ENCODE assay signal across 1 cellular context in the genomic region with DNA sequence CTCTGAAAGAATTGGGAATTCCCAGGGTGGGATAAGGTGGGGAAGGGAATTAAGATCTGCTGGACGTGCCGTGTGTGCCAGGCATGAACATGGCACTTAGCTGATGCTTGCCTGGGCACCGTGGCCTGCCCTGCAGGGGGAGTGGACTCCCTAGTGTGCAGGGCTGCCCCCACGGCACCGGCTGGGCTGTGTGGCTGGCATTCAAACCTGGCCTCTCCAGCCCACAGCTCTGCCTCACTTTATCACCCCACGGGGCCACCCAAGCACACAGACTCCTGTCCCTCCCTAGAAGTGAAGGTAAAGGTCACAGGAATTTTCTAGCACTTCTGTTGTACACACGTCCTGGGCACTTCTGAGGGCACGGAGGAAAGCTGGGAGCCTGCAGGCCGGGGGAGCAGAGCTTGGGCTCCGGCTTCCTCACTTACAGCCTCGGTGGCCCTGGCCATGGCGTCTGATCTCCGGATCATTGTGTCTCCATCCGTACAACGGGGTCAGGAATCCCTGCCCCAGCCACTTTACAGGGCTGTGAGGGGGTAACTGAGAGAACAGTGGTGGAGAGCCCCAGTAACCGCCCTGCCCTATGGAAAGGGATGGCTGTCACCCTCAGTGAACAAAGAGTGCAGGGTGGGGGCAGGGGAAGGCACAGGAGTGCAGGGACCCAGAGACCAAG.
TF ChIP-seq lines count a peak whose summit lies in the region.

No MANE protein-coding gene starts in this region.

TF ChIP-seq in GM23338, 12 proteins besides CTCF, POLR2A, EP300 and RAD21:
- TF ChIP-seq, protein P1, sequence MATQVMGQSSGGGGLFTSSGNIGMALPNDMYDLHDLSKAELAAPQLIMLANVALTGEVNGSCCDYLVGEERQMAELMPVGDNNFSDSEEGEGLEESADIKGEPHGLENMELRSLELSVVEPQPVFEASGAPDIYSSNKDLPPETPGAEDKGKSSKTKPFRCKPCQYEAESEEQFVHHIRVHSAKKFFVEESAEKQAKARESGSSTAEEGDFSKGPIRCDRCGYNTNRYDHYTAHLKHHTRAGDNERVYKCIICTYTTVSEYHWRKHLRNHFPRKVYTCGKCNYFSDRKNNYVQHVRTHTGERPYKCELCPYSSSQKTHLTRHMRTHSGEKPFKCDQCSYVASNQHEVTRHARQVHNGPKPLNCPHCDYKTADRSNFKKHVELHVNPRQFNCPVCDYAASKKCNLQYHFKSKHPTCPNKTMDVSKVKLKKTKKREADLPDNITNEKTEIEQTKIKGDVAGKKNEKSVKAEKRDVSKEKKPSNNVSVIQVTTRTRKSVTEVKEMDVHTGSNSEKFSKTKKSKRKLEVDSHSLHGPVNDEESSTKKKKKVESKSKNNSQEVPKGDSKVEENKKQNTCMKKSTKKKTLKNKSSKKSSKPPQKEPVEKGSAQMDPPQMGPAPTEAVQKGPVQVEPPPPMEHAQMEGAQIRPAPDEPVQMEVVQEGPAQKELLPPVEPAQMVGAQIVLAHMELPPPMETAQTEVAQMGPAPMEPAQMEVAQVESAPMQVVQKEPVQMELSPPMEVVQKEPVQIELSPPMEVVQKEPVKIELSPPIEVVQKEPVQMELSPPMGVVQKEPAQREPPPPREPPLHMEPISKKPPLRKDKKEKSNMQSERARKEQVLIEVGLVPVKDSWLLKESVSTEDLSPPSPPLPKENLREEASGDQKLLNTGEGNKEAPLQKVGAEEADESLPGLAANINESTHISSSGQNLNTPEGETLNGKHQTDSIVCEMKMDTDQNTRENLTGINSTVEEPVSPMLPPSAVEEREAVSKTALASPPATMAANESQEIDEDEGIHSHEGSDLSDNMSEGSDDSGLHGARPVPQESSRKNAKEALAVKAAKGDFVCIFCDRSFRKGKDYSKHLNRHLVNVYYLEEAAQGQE (IDR thresholded peaks at IDR 0.05; ENCODE audit: unreplicated experiment): no peak
- TF ChIP-seq STAT1 (IDR thresholded peaks at IDR 0.05; ENCODE audit: unreplicated experiment) (no peak), ZNF114 (CRISPR knock-in tag; IDR thresholded peaks at IDR 0.05) (no peak), POLR2AphosphoS5 (IDR thresholded peaks at IDR 0.05; ENCODE audit: low read depth) (no peak), JUNB (IDR thresholded peaks at IDR 0.05; ENCODE audit: unreplicated experiment) (no peak), CREB1 (CRISPR knock-in tag; IDR thresholded peaks at IDR 0.05; ENCODE audit: low read depth) (no peak), EZH2 (IDR thresholded peaks at IDR 0.05; ENCODE audit: low read depth, unreplicated experiment) (no peak), EZH2phosphoT487 (IDR thresholded peaks at IDR 0.05; ENCODE audit: unreplicated experiment) (no peak), ZNF331 (CRISPR knock-in tag; IDR thresholded peaks at IDR 0.05; ENCODE audit: low read depth) (no peak), NANOG (IDR thresholded peaks at IDR 0.05; ENCODE audit: borderline replicate concordance) (no peak)
- TF ChIP-seq, protein P2, sequence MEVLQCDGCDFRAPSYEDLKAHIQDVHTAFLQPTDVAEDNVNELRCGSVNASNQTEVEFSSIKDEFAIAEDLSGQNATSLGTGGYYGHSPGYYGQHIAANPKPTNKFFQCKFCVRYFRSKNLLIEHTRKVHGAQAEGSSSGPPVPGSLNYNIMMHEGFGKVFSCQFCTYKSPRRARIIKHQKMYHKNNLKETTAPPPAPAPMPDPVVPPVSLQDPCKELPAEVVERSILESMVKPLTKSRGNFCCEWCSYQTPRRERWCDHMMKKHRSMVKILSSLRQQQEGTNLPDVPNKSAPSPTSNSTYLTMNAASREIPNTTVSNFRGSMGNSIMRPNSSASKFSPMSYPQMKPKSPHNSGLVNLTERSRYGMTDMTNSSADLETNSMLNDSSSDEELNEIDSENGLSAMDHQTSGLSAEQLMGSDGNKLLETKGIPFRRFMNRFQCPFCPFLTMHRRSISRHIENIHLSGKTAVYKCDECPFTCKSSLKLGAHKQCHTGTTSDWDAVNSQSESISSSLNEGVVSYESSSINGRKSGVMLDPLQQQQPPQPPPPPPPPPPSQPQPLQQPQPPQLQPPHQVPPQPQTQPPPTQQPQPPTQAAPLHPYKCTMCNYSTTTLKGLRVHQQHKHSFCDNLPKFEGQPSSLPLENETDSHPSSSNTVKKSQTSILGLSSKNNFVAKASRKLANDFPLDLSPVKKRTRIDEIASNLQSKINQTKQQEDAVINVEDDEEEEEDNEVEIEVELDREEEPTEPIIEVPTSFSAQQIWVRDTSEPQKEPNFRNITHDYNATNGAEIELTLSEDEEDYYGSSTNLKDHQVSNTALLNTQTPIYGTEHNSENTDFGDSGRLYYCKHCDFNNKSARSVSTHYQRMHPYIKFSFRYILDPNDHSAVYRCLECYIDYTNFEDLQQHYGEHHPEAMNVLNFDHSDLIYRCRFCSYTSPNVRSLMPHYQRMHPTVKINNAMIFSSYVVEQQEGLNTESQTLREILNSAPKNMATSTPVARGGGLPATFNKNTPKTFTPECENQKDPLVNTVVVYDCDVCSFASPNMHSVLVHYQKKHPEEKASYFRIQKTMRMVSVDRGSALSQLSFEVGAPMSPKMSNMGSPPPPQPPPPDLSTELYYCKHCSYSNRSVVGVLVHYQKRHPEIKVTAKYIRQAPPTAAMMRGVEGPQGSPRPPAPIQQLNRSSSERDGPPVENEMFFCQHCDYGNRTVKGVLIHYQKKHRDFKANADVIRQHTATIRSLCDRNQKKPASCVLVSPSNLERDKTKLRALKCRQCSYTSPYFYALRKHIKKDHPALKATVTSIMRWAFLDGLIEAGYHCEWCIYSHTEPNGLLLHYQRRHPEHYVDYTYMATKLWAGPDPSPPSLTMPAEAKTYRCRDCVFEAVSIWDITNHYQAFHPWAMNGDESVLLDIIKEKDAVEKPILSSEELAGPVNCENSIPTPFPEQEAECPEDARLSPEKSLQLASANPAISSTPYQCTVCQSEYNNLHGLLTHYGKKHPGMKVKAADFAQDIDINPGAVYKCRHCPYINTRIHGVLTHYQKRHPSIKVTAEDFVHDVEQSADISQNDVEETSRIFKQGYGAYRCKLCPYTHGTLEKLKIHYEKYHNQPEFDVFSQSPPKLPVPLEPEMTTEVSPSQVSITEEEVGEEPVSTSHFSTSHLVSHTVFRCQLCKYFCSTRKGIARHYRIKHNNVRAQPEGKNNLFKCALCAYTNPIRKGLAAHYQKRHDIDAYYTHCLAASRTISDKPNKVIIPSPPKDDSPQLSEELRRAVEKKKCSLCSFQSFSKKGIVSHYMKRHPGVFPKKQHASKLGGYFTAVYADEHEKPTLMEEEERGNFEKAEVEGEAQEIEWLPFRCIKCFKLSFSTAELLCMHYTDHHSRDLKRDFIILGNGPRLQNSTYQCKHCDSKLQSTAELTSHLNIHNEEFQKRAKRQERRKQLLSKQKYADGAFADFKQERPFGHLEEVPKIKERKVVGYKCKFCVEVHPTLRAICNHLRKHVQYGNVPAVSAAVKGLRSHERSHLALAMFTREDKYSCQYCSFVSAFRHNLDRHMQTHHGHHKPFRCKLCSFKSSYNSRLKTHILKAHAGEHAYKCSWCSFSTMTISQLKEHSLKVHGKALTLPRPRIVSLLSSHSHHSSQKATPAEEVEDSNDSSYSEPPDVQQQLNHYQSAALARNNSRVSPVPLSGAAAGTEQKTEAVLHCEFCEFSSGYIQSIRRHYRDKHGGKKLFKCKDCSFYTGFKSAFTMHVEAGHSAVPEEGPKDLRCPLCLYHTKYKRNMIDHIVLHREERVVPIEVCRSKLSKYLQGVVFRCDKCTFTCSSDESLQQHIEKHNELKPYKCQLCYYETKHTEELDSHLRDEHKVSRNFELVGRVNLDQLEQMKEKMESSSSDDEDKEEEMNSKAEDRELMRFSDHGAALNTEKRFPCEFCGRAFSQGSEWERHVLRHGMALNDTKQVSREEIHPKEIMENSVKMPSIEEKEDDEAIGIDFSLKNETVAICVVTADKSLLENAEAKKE (CRISPR knock-in tag; IDR thresholded peaks at IDR 0.05): no peak
- TF ChIP-seq, protein P3, sequence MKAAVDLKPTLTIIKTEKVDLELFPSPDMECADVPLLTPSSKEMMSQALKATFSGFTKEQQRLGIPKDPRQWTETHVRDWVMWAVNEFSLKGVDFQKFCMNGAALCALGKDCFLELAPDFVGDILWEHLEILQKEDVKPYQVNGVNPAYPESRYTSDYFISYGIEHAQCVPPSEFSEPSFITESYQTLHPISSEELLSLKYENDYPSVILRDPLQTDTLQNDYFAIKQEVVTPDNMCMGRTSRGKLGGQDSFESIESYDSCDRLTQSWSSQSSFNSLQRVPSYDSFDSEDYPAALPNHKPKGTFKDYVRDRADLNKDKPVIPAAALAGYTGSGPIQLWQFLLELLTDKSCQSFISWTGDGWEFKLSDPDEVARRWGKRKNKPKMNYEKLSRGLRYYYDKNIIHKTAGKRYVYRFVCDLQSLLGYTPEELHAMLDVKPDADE (IDR thresholded peaks at IDR 0.05): no peak
